9 cellular contexts compared by ENCODE assay signal in genomic region chr11:15216678-15217077, GRCh38.
DNase-seq lines count a peak whose midpoint lies in the region; ATAC-seq and TF ChIP-seq lines count a peak whose summit lies in the region.
"Had no signal": no experiment of that assay in that cellular context is flagged by ENCODE, and none has a peak within 500 bp of the region (broad histone marks: within the 10 kb centered on the region; RNA-seq: fewer than 3 reads in every experiment).

No MANE protein-coding gene starts in this region.

- no peak overlapping the region for H2BK120ac ChIP-seq in neuronal stem cell (ENCODE audit: low read depth, low read length)

- intact Hi-C loops in MCF 10A (cut with micrococcal nuclease): no loop called here
- intact Hi-C loops in breast epithelium (cut with DNase I; ENCODE audit: low total_unique reads): no loop called here
- intact Hi-C loops in upper lobe of right lung (cut with DNase I): no loop called here
- intact Hi-C loops in colonic mucosa (cut with DNase I): no loop called here

- TF ChIP-seq CTCF in MCF 10A (IDR thresholded peaks at IDR 0.05; ENCODE audit: unreplicated experiment): peak; percentile 23
- no peak for TF ChIP-seq CTCF in breast epithelium (IDR thresholded peaks at IDR 0.05)
- TF ChIP-seq CTCF in brain microvascular endothelial cell (IDR thresholded peaks at IDR 0.05; ENCODE audit: low read depth, low read length, missing control alignments): peak; percentile 69
- no peak for TF ChIP-seq CTCF in upper lobe of right lung (IDR thresholded peaks at IDR 0.05)
- TF ChIP-seq CTCF in colonic mucosa (IDR thresholded peaks at IDR 0.05): no peak

- ATAC-seq in HG03442 (IDR thresholded peaks at IDR 0.05; ENCODE audit: unreplicated experiment) (peak; percentile 57), upper lobe of right lung (peak; percentile 19)

- DNase-seq in MCF 10A (ENCODE audit: unreplicated experiment): peak; percentile 25
- no peak for DNase-seq in breast epithelium (ENCODE audit: low spot score in 2 of 2)
- DNase-seq in brain microvascular endothelial cell: no peak
- DNase-seq in upper lobe of right lung: no peak
- DNase-seq in neuronal stem cell (ENCODE audit: low spot score): no peak
- no peak for DNase-seq in KBM-7
- DNase-seq in colonic mucosa: no peak
- DNase-seq: immature natural killer cell had no signal

- H4K8ac ChIP-seq in neuronal stem cell (ENCODE audit: low read depth, low read length): no peak overlapping the region

- H4K91ac ChIP-seq in neuronal stem cell (ENCODE audit: low read depth, low read length, poor library complexity): no peak overlapping the region

- no peak overlapping the region for H2AFZ ChIP-seq in neuronal stem cell (ENCODE audit: low read length)

- H3K4me3 ChIP-seq in breast epithelium (no peak overlapping the region), brain microvascular endothelial cell (ENCODE audit: low read depth, low read length) (no peak overlapping the region), upper lobe of right lung (no peak overlapping the region), neuronal stem cell (ENCODE audit: low read length in 2 of 2) (no peak overlapping the region), colonic mucosa (no peak overlapping the region)

- H3K36me3 ChIP-seq in breast epithelium (no peaks in the 10 kb centered on the region), brain microvascular endothelial cell (replicated peaks) (no peaks in the 10 kb centered on the region), upper lobe of right lung (no peaks in the 10 kb centered on the region), neuronal stem cell (replicated peaks in 1 of 2; ENCODE audit: control insufficient read depth in 2 of 2, insufficient read depth in 2 of 2, low read length in 2 of 2) (no peaks in the 10 kb centered on the region), colonic mucosa (no peaks in the 10 kb centered on the region)

- H2BK12ac ChIP-seq in neuronal stem cell (ENCODE audit: low read length): no peak overlapping the region

- no peaks in the 10 kb centered on the region for H3K36me3 Mint-ChIP-seq in MCF 10A (ENCODE audit: insufficient read depth, unreplicated experiment)
- H3K36me3 Mint-ChIP-seq: immature natural killer cell had no signal

- H3K4me3 Mint-ChIP-seq in MCF 10A (ENCODE audit: unreplicated experiment): no peak overlapping the region
- H3K4me3 Mint-ChIP-seq: immature natural killer cell had no signal

- H3K27me3 ChIP-seq in breast epithelium (no peaks in the 10 kb centered on the region), brain microvascular endothelial cell (replicated peaks) (no peaks in the 10 kb centered on the region), upper lobe of right lung (no peaks in the 10 kb centered on the region), neuronal stem cell (ENCODE audit: control insufficient read depth in 3 of 3, insufficient read depth in 3 of 3, low read depth in 1 of 3, low read length in 3 of 3) (no peaks in the 10 kb centered on the region), colonic mucosa (no peaks in the 10 kb centered on the region)

- no peak overlapping the region for H2BK5ac ChIP-seq in neuronal stem cell (ENCODE audit: low read length)

- H3K18ac ChIP-seq in neuronal stem cell (ENCODE audit: low read length): no peak overlapping the region

- CTCF ChIA-PET in MCF 10A (lab: Yijun Ruan, JAX): interaction anchor here (0.6 to 2.9 kb wide), 12 partner anchors 9 to 1529 kb away, joined by 3 to 25 read pairs (median 4); no protein-coding TSS in a partner anchor

- no peak overlapping the region for H3K27ac ChIP-seq in breast epithelium
- no peak overlapping the region for H3K27ac ChIP-seq in brain microvascular endothelial cell
- H3K27ac ChIP-seq in upper lobe of right lung: no peak overlapping the region
- H3K27ac ChIP-seq in neuronal stem cell (replicated peaks; ENCODE audit: low read length): no peak overlapping the region
- no peak overlapping the region for H3K27ac ChIP-seq in colonic mucosa

- TF ChIP-seq POLR2A in breast epithelium (IDR thresholded peaks at IDR 0.05): no peak

- BruUV-seq in MCF 10A (replicated peaks; lab: Mats Ljungman, UMichigan): no TSS peak

- H2BK15ac ChIP-seq in neuronal stem cell (ENCODE audit: low read length): no peak overlapping the region

- H3K4ac ChIP-seq in neuronal stem cell (ENCODE audit: low read length): no peak overlapping the region

- no peak overlapping the region for H3K14ac ChIP-seq in neuronal stem cell (ENCODE audit: low read length)

- H3K4me2 ChIP-seq in neuronal stem cell (ENCODE audit: insufficient read depth, low read length, poor library complexity, severe bottlenecking): no peak overlapping the region

- no peaks in the 10 kb centered on the region for H3K4me1 Mint-ChIP-seq in MCF 10A (ENCODE audit: insufficient read depth, unreplicated experiment)
- H3K4me1 Mint-ChIP-seq: immature natural killer cell had no signal

- no peak overlapping the region for H3K23ac ChIP-seq in neuronal stem cell (ENCODE audit: low read depth, low read length, poor library complexity)

- H3K27me3 Mint-ChIP-seq in MCF 10A (ENCODE audit: insufficient read depth, unreplicated experiment): no peaks in the 10 kb centered on the region

- no peak overlapping the region for H3K9ac ChIP-seq in neuronal stem cell (ENCODE audit: low read depth, low read length, poor library complexity)
- no peak overlapping the region for H3K9ac ChIP-seq in colonic mucosa (ENCODE audit: low read depth in 2 of 2, low read length in 2 of 2)

- H3K79me1 ChIP-seq in neuronal stem cell (ENCODE audit: low read depth, low read length): no peaks in the 10 kb centered on the region

- POLR2A ChIA-PET in MCF 10A (lab: Yijun Ruan, JAX): no interaction called here

- H3K9me3 Mint-ChIP-seq in MCF 10A (ENCODE audit: unreplicated experiment): no peaks in the 10 kb centered on the region
- H3K9me3 Mint-ChIP-seq: immature natural killer cell had no signal

- H3K9me3 ChIP-seq in breast epithelium (no peaks in the 10 kb centered on the region), upper lobe of right lung (no peaks in the 10 kb centered on the region), neuronal stem cell (replicated peaks in 1 of 2; ENCODE audit: control insufficient read depth in 2 of 2, insufficient read depth in 1 of 2, low read depth in 1 of 2, low read length in 2 of 2) (no peaks in the 10 kb centered on the region), colonic mucosa (no peaks in the 10 kb centered on the region)

- H3K4me1 ChIP-seq in breast epithelium (no peaks in the 10 kb centered on the region), upper lobe of right lung (no peaks in the 10 kb centered on the region), neuronal stem cell (ENCODE audit: control insufficient read depth in 2 of 2, insufficient read depth in 1 of 2, low read depth in 1 of 2, low read length in 2 of 2) (no peaks in the 10 kb centered on the region), colonic mucosa (no peaks in the 10 kb centered on the region)

- no peak overlapping the region for H2AK5ac ChIP-seq in neuronal stem cell (ENCODE audit: low read depth, low read length)

- H3K27ac Mint-ChIP-seq in MCF 10A (ENCODE audit: low read depth, unreplicated experiment): no peak overlapping the region

- in situ Hi-C loops in brain microvascular endothelial cell (cut with HindIII; ENCODE audit: low pct_ligation_motif_present, low sequenced_read_pairs): no loop called here
- in situ Hi-C loops in KBM-7 (cut with MboI; ENCODE audit: low pct_unique_long_range_greater_than_20kb, low sequenced_read_pairs): no loop called here

Comparison
In these comparisons a context has a peak if more than half of its experiments do, and no peak if none do; other contexts are left out.
1. CTCF ChIP-seq: peak in MCF 10A (single experiment) and brain microvascular endothelial cell (single experiment); none in breast epithelium (0 of 3), upper lobe of right lung (single experiment) and colonic mucosa (single experiment).